In genomic region chr11:73055655-73056354, GRCh38 we compare ENCODE assay signal across 19 cellular contexts.
A peak's percentile ranks its signal among the peaks of the same experiment; 100 is the strongest.
DNase-seq lines count a peak whose midpoint lies in the region; ATAC-seq, FAIRE-seq and TF ChIP-seq lines count a peak whose summit lies in the region.
"Had no signal": no experiment of that assay in that cellular context is flagged by ENCODE, and none has a peak within 500 bp of the region (broad histone marks: within the 10 kb centered on the region; RNA-seq: fewer than 3 reads in every experiment).

No MANE protein-coding gene starts in this region.

- H3K9me3 ChIP-seq in DOHH2 (ENCODE audit: control insufficient read depth, insufficient read depth, low read length) (no peaks in the 10 kb centered on the region), K562 (replicated peaks; ENCODE audit: control insufficient read depth, insufficient read depth, low read depth, low read length) (no peaks in the 10 kb centered on the region), spleen (peaks cover 0 to 6% (median 0%) of the 10 kb centered on the region in 8 donors), smooth muscle cell (replicated peaks; ENCODE audit: low read depth) (no peaks in the 10 kb centered on the region), right atrium auricular region (no peaks in the 10 kb centered on the region)
- H3K9me3 ChIP-seq: MG63, Peyer's patch had no signal

- no peak for ATAC-seq in K562

- TF ChIP-seq POLR2A in K562 (conservative IDR thresholded peaks at IDR 0.05) = no peak
- TF ChIP-seq POLR2A in spleen (IDR thresholded peaks at IDR 0.05) = no peak

- H3K9me1 ChIP-seq in K562 (ENCODE audit: control insufficient read depth, insufficient read depth, low read length) = no peaks in the 10 kb centered on the region

- H3K4me2 ChIP-seq in DOHH2 (ENCODE audit: low read length) = peak overlapping the region; percentile 24
- H3K4me2 ChIP-seq in K562 (ENCODE audit: insufficient read depth, low read length) = no peak overlapping the region
- no peak overlapping the region for H3K4me2 ChIP-seq in smooth muscle cell
- H3K4me2 ChIP-seq: KMS-11 had no signal

- DNase-seq in OCI-M1 (lab: John Stamatoyannopoulos, UW) (peak; percentile 78), K562 (ENCODE audit: extremely low read depth in 1 of 4, low spot score in 3 of 4) (peak in 3 of 4 experiments; percentile 10 to 17 (median 10)), spleen (no peak), islet precursor cell (no peak), smooth muscle cell (lab: John Stamatoyannopoulos, UW; ENCODE audit: unreplicated experiment) (no peak), right atrium auricular region (ENCODE audit: low spot score) (no peak)
- DNase-seq: ACHN, DMS 273 treated with DMSO at 0.1 percent for 48 hours, HCEC 1CT, MG63, NCI-H1092 treated with DMSO at 0.1 percent for 48 hours, NCI-H187, NCI-H2171, NCI-H774, Peyer's patch, Right ventricle myocardium superior had no signal

- H3K4me1 ChIP-seq in DOHH2 (ENCODE audit: control insufficient read depth, low read length) = peaks cover 94% of the 10 kb centered on the region
- no peaks in the 10 kb centered on the region; a peak in 1 of 5 replicates for H3K4me1 ChIP-seq in K562 (replicated peaks in 1 of 2; ENCODE audit: control insufficient read depth in 2 of 2, insufficient read depth in 2 of 2, low read length in 2 of 2)
- peaks cover 13 to 96% (median 55%) of the 10 kb centered on the region in 6 donors for H3K4me1 ChIP-seq in spleen
- H3K4me1 ChIP-seq in smooth muscle cell (ENCODE audit: low read depth) = no peaks in the 10 kb centered on the region
- peaks cover 0 to 11% of the 10 kb centered on the region in 2 donors for H3K4me1 ChIP-seq in right atrium auricular region

- no peak for TF ChIP-seq RAD21 in K562 (CRISPR knock-in tag; conservative IDR thresholded peaks at IDR 0.05 in 1 of 2, IDR thresholded peaks at IDR 0.05 in 1 of 2)

- TF ChIP-seq CTCF in DOHH2 (IDR thresholded peaks at IDR 0.05; ENCODE audit: low read depth, low read length, poor library complexity, severe bottlenecking) (no peak), K562 (IDR thresholded peaks at IDR 0.05 in 2 of 3, conservative IDR thresholded peaks at IDR 0.05 in 1 of 3; ENCODE audit: insufficient read depth in 2 of 3, low read depth in 1 of 3, low read length in 3 of 3) (no peak), spleen (IDR thresholded peaks at IDR 0.05 in 8 of 11, conservative IDR thresholded peaks at IDR 0.05 in 3 of 11) (no peak), smooth muscle cell (IDR thresholded peaks at IDR 0.05; ENCODE audit: borderline replicate concordance, insufficient read depth, poor library complexity, severe bottlenecking) (no peak), right atrium auricular region (IDR thresholded peaks at IDR 0.05) (no peak)

- H3K79me2 ChIP-seq in DOHH2 (ENCODE audit: control insufficient read depth, low read length) = peaks cover 97% of the 10 kb centered on the region
- no peaks in the 10 kb centered on the region for H3K79me2 ChIP-seq in K562 (ENCODE audit: control insufficient read depth, insufficient read depth, low read length)
- peaks cover 23% of the 10 kb centered on the region for H3K79me2 ChIP-seq in smooth muscle cell (ENCODE audit: low read depth)

- peak overlapping the region; percentile 22 for H3K4me3 ChIP-seq in DOHH2 (ENCODE audit: low read length)
- no peak overlapping the region for H3K4me3 ChIP-seq in K562
- H3K4me3 ChIP-seq in spleen = no peak overlapping the region
- H3K4me3 ChIP-seq in smooth muscle cell = no peak overlapping the region
- no peak overlapping the region for H3K4me3 ChIP-seq in right atrium auricular region
- H3K4me3 ChIP-seq: MG63, Peyer's patch had no signal

- H2AFZ ChIP-seq in K562 (ENCODE audit: low read depth, low read length) = no peak overlapping the region
- H2AFZ ChIP-seq in smooth muscle cell (ENCODE audit: low read depth) = no peak overlapping the region

- POLR2A ChIA-PET in K562 (lab: Yijun Ruan, JAX) = no interaction called here

- intact Hi-C loops in K562 (cut with micrococcal nuclease) = no loop called here
- intact Hi-C loops in spleen (cut with DNase I; ENCODE audit: low total_unique reads) = no loop called here

- H3K27ac ChIP-seq in DOHH2 (ENCODE audit: low read depth, low read length) (peak overlapping the region; percentile 91), K562 (ENCODE audit: extremely low read depth, low read depth, low read length) (no peak overlapping the region), spleen (peak overlapping the region in 7 of 8 donors; percentile 23 to 56 (median 45)), smooth muscle cell (ENCODE audit: low read depth) (no peak overlapping the region), right atrium auricular region (no peak overlapping the region)
- H3K27ac ChIP-seq: KMS-11, Peyer's patch had no signal

- no peaks in the 10 kb centered on the region for H4K20me1 ChIP-seq in DOHH2 (ENCODE audit: control insufficient read depth, insufficient read depth, low read depth, low read length)
- no peaks in the 10 kb centered on the region for H4K20me1 ChIP-seq in K562 (replicated peaks; ENCODE audit: control insufficient read depth, insufficient read depth, low read length)
- H4K20me1 ChIP-seq in smooth muscle cell (ENCODE audit: low read depth) = peaks cover 52% of the 10 kb centered on the region

- in situ Hi-C loops in K562 (cut with MboI) = no loop called here

- no peak for FAIRE-seq in K562 (lab: Jason Lieb, UNC)
- FAIRE-seq: HTR-8/SVneo had no signal

- CTCF ChIA-PET in K562 (lab: Yijun Ruan, JAX; ENCODE audit: low intra/inter-chr PET ratio) = no interaction called here

- H3K27me3 ChIP-seq in DOHH2 (ENCODE audit: control insufficient read depth, low read length) = no peaks in the 10 kb centered on the region
- no peaks in the 10 kb centered on the region for H3K27me3 ChIP-seq in K562 (ENCODE audit: control insufficient read depth in 2 of 2, insufficient read depth in 2 of 2, low read length in 2 of 2)
- H3K27me3 ChIP-seq in spleen (replicated peaks in 1 of 7) = no peaks in the 10 kb centered on the region
- no peaks in the 10 kb centered on the region for H3K27me3 ChIP-seq in smooth muscle cell (ENCODE audit: low read depth)
- no peaks in the 10 kb centered on the region for H3K27me3 ChIP-seq in right atrium auricular region
- H3K27me3 ChIP-seq: MG63, Peyer's patch had no signal

- WGBS in K562 (ENCODE audit: insufficient coverage, low coverage, missing lambda C conversion rate) = 20% methylated on average over 3 of the region's 3 CpGs
- 57 to 73% (median 64%) methylated on average over 3 of the region's 3 CpGs for WGBS in spleen, 5 donors
- WGBS in smooth muscle cell (ENCODE audit: low lambda C conversion rate) = 94% methylated on average over 3 of the region's 3 CpGs

- peaks cover 33% of the 10 kb centered on the region for H3F3A ChIP-seq in DOHH2 (ENCODE audit: control insufficient read depth, insufficient read depth)
- no peaks in the 10 kb centered on the region for H3F3A ChIP-seq in smooth muscle cell (ENCODE audit: low read depth)

- BruUV-seq in K562 (replicated peaks; lab: Mats Ljungman, UMichigan) = no TSS peak

- H3K36me3 ChIP-seq in DOHH2 (ENCODE audit: control insufficient read depth, low read length) = peaks cover 43% of the 10 kb centered on the region
- H3K36me3 ChIP-seq in K562 (ENCODE audit: control insufficient read depth, insufficient read depth, low read length) = no peaks in the 10 kb centered on the region
- peaks cover 0 to 11% (median 0%) of the 10 kb centered on the region in 6 donors for H3K36me3 ChIP-seq in spleen
- no peaks in the 10 kb centered on the region for H3K36me3 ChIP-seq in smooth muscle cell (ENCODE audit: low read depth)
- H3K36me3 ChIP-seq in right atrium auricular region = no peaks in the 10 kb centered on the region
- H3K36me3 ChIP-seq: MG63, Peyer's patch had no signal

- H3K9me2 ChIP-seq in DOHH2 (replicated peaks; ENCODE audit: control insufficient read depth, low read length) = no peaks in the 10 kb centered on the region

- no peak for TF ChIP-seq EP300 in K562 (IDR thresholded peaks at IDR 0.05; ENCODE audit: low read length)

- H3K9ac ChIP-seq in K562 (ENCODE audit: insufficient read depth in 1 of 2, low read depth in 2 of 2, low read length in 2 of 2) (no peak overlapping the region), smooth muscle cell (ENCODE audit: low read depth) (no peak overlapping the region)
- H3K9ac ChIP-seq: KMS-11 had no signal

TF ChIP-seq in K562, 482 proteins besides CTCF, POLR2A, EP300 and RAD21 (continues in another document):
- peak; percentile 50 for TF ChIP-seq CBFA2T3 (IDR thresholded peaks at IDR 0.05)
- TF ChIP-seq RFX1 (IDR thresholded peaks at IDR 0.05) = no peak
- no peak for TF ChIP-seq CTBP1 (IDR thresholded peaks at IDR 0.05; ENCODE audit: borderline replicate concordance)
- no peak for TF ChIP-seq PBX2 (CRISPR knock-in tag; IDR thresholded peaks at IDR 0.05; ENCODE audit: low read depth)
- no peak for TF ChIP-seq PBX2 (tag; conservative IDR thresholded peaks at IDR 0.05; ENCODE audit: low read depth)
- 0 out of 2 replicates have a peak, but pooled peaks have one; percentile 15 for TF ChIP-seq CBFA2T2 (conservative IDR thresholded peaks at IDR 0.05)
- TF ChIP-seq FOXM1 (IDR thresholded peaks at IDR 0.05; ENCODE audit: low read depth) = peak; percentile 27; the same call in 1 of the 2 replicates
- no peak for TF ChIP-seq FOXM1 (CRISPR knock-in tag; IDR thresholded peaks at IDR 0.05; ENCODE audit: low read depth)
- TF ChIP-seq ZNF77 (CRISPR knock-in tag; IDR thresholded peaks at IDR 0.05) = no peak
- peak; percentile 55 for TF ChIP-seq TAL1 (IDR thresholded peaks at IDR 0.05)
- no peak for TF ChIP-seq KAT8 (IDR thresholded peaks at IDR 0.05; ENCODE audit: low read depth)
- peak; percentile 48; the same call in 1 of the 2 replicates for TF ChIP-seq TCF3 (CRISPR knock-in tag; IDR thresholded peaks at IDR 0.05)

Comparison
In these comparisons a context has a peak if more than half of its experiments do, and no peak if none do; other contexts are left out.
1. H3K27ac ChIP-seq: peak in DOHH2 (single experiment) and spleen (7 of 8); none in K562 (single experiment), smooth muscle cell (single experiment) and right atrium auricular region (0 of 2).
2. DNase-seq: peak in OCI-M1 (single experiment) and K562 (3 of 4); none in spleen (single experiment), islet precursor cell (single experiment), smooth muscle cell (single experiment) and right atrium auricular region (single experiment).